In genomic region chr12:47767197-47767724, GRCh38 we compare ENCODE assay signal across 1 cellular context.
A peak's percentile ranks its signal among the peaks of the same experiment; 100 is the strongest.
TF ChIP-seq lines count a peak whose summit lies in the region.

No MANE protein-coding gene starts in this region.

TF ChIP-seq in GM12878, 131 proteins besides CTCF, POLR2A, EP300 and RAD21:
- no peak for TF ChIP-seq MEF2A (IDR thresholded peaks at IDR 0.05; ENCODE audit: insufficient read depth, low read depth, low read length)
- peak; percentile 95 for TF ChIP-seq SMC3 (IDR thresholded peaks at IDR 0.05; ENCODE audit: borderline replicate concordance, low read length)
- no peak for TF ChIP-seq POU2F2 (IDR thresholded peaks at IDR 0.05; ENCODE audit: borderline replicate concordance, low read depth, low read length)
- 0 out of 2 replicates have a peak, but pooled peaks have one; percentile 36 for TF ChIP-seq YY1 (IDR thresholded peaks at IDR 0.05; ENCODE audit: low read depth, low read length)
- TF ChIP-seq, protein P1, sequence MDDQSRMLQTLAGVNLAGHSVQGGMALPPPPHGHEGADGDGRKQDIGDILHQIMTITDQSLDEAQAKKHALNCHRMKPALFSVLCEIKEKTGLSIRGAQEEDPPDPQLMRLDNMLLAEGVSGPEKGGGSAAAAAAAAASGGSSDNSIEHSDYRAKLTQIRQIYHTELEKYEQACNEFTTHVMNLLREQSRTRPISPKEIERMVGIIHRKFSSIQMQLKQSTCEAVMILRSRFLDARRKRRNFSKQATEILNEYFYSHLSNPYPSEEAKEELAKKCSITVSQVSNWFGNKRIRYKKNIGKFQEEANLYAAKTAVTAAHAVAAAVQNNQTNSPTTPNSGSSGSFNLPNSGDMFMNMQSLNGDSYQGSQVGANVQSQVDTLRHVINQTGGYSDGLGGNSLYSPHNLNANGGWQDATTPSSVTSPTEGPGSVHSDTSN (IDR thresholded peaks at IDR 0.05; ENCODE audit: insufficient replicate concordance, low read depth, low read length), result no peak
